ENCODE assay signal across 13 cellular contexts in genomic region chr16:71425746-71426068, GRCh38. TPM values are rescaled to one million over a fixed set of nuclear protein-coding genes. Genes with fewer than 3 reads are reported as not detected.
A peak's percentile ranks its signal among the peaks of the same experiment; 100 is the strongest.
DNase-seq lines count a peak whose midpoint lies in the region; ATAC-seq and TF ChIP-seq lines count a peak whose summit lies in the region.
"Had no signal": no experiment of that assay in that cellular context is flagged by ENCODE, and none has a peak within 500 bp of the region (broad histone marks: within the 10 kb centered on the region; RNA-seq: fewer than 3 reads in every experiment).

No MANE protein-coding gene starts in this region.

- TF ChIP-seq CTCF in SK-N-SH (IDR thresholded peaks at IDR 0.05) (no peak), body of pancreas (IDR thresholded peaks at IDR 0.05) (no peak), smooth muscle cell (IDR thresholded peaks at IDR 0.05; ENCODE audit: borderline replicate concordance, insufficient read depth, poor library complexity, severe bottlenecking) (no peak)

- H3K36me3 ChIP-seq in SK-N-SH (replicated peaks in 1 of 2; ENCODE audit: control insufficient read depth in 1 of 2, insufficient read depth in 2 of 2, low read length in 1 of 2) = no peaks in the 10 kb centered on the region
- H3K36me3 ChIP-seq in body of pancreas (replicated peaks in 1 of 2; ENCODE audit: insufficient read depth in 1 of 2, low read depth in 2 of 2) = no peaks in the 10 kb centered on the region
- H3K36me3 ChIP-seq in iPS-18a (ENCODE audit: control insufficient read depth, low read depth, low read length) = no peaks in the 10 kb centered on the region
- no peaks in the 10 kb centered on the region for H3K36me3 ChIP-seq in smooth muscle cell (ENCODE audit: low read depth)

- no peak for ATAC-seq in SK-N-SH treated with all-trans-retinoic acid at 6 μM for 48 hours
- peak; percentile 12 for ATAC-seq in body of pancreas
- no peak for ATAC-seq in HG02763 (IDR thresholded peaks at IDR 0.05; ENCODE audit: unreplicated experiment)
- no peak for ATAC-seq in GM18505 (IDR thresholded peaks at IDR 0.05; ENCODE audit: unreplicated experiment)

- POLR2A ChIA-PET in SK-N-SH (lab: Yijun Ruan, JAX) = no interaction called here

- peak overlapping the region; percentile 35 to 46; a peak in 2 of 4 replicates for H3K4me3 ChIP-seq in SK-N-SH (ENCODE audit: low read depth in 2 of 2, low read length in 1 of 2)
- H3K4me3 ChIP-seq in body of pancreas = no peak overlapping the region
- peak overlapping the region; percentile 70 for H3K4me3 ChIP-seq in iPS-18a (ENCODE audit: low read length)
- peak overlapping the region; percentile 46 for H3K4me3 ChIP-seq in smooth muscle cell
- H3K4me3 ChIP-seq: coronary artery had no signal

- WGBS in SK-N-SH (ENCODE audit: low lambda C conversion rate) = 22% methylated on average over 16 of the region's 18 CpGs
- 8 to 16% methylated on average over 16 of the region's 18 CpGs for WGBS in body of pancreas, 2 donors
- whole genome bisulfite sequencing in smooth muscle cell (ENCODE audit: low lambda C conversion rate) = 6% methylated on average over 11 of the region's 18 CpGs

- H3K27me3 ChIP-seq in SK-N-SH (ENCODE audit: insufficient read depth) = peaks cover 13% of the 10 kb centered on the region; the same call in 1 of the 2 replicates
- H3K27me3 ChIP-seq in body of pancreas = no peaks in the 10 kb centered on the region
- H3K27me3 ChIP-seq in iPS-18a (ENCODE audit: control insufficient read depth, insufficient read depth, low read length) = peaks cover 21% of the 10 kb centered on the region
- peaks cover 36% of the 10 kb centered on the region for H3K27me3 ChIP-seq in smooth muscle cell (ENCODE audit: low read depth)

- no peaks in the 10 kb centered on the region for H4K20me1 ChIP-seq in SK-N-SH (ENCODE audit: insufficient read depth)
- H4K20me1 ChIP-seq in smooth muscle cell (ENCODE audit: low read depth) = no peaks in the 10 kb centered on the region

- TF ChIP-seq RAD21 in SK-N-SH (IDR thresholded peaks at IDR 0.05; ENCODE audit: low read length) = no peak

- no peak for TF ChIP-seq POLR2A in body of pancreas (IDR thresholded peaks at IDR 0.05)
- TF ChIP-seq POLR2A in GM18505 (IDR thresholded peaks at IDR 0.05; ENCODE audit: borderline replicate concordance, extremely low read depth, insufficient read depth, insufficient read length) = no peak

- no peaks in the 10 kb centered on the region; the same call in 1 of the 2 replicates for H3K9me3 ChIP-seq in SK-N-SH
- H3K9me3 ChIP-seq in body of pancreas = no peaks in the 10 kb centered on the region
- no peaks in the 10 kb centered on the region for H3K9me3 ChIP-seq in iPS-18a (ENCODE audit: control insufficient read depth, low read depth, low read length)
- H3K9me3 ChIP-seq in smooth muscle cell (replicated peaks; ENCODE audit: low read depth) = no peaks in the 10 kb centered on the region

- CTCF ChIA-PET in SK-N-SH (lab: Yijun Ruan, JAX) = interaction anchor here (0.6 to 1.5 kb wide), 5 partner anchors 8 to 114 kb away, joined by 3 to 14 read pairs (median 3); no protein-coding TSS in a partner anchor

- H2AFZ ChIP-seq in SK-N-SH (ENCODE audit: low read depth) (no peak overlapping the region), smooth muscle cell (ENCODE audit: low read depth) (peak overlapping the region; percentile 31)

- H3K9ac ChIP-seq in SK-N-SH (no peak overlapping the region), iPS-18a (ENCODE audit: low read length) (peak overlapping the region; percentile 34), smooth muscle cell (ENCODE audit: low read depth) (no peak overlapping the region)

- H3K4me2 ChIP-seq in SK-N-SH = peak overlapping the region; percentile 62; the same call in 1 of the 2 replicates
- H3K4me2 ChIP-seq in smooth muscle cell = peak overlapping the region; percentile 74

- no peaks in the 10 kb centered on the region for H3K9me2 ChIP-seq in SK-N-SH

- H3K27ac ChIP-seq in SK-N-SH (ENCODE audit: low read depth in 2 of 2, low read length in 1 of 2) (no peak overlapping the region), body of pancreas (no peak overlapping the region), iPS-18a (ENCODE audit: low read length) (no peak overlapping the region), smooth muscle cell (ENCODE audit: low read depth) (no peak overlapping the region)
- H3K27ac ChIP-seq: coronary artery had no signal

- DNase-seq in SK-N-SH (no peak), body of pancreas (no peak), smooth muscle cell (lab: John Stamatoyannopoulos, UW; ENCODE audit: unreplicated experiment) (no peak), NCI-H82 (lab: John Stamatoyannopoulos, UW) (no peak)
- DNase-seq: ACHN, left colon had no signal

- intact Hi-C loops in body of pancreas (cut with DNase I) = no loop called here

- H3F3A ChIP-seq in SK-N-SH (replicated peaks; ENCODE audit: insufficient read depth) = no peaks in the 10 kb centered on the region
- peaks cover 12% of the 10 kb centered on the region for H3F3A ChIP-seq in smooth muscle cell (ENCODE audit: low read depth)

- H3K79me2 ChIP-seq in SK-N-SH (ENCODE audit: insufficient read depth) = no peaks in the 10 kb centered on the region
- no peaks in the 10 kb centered on the region for H3K79me2 ChIP-seq in smooth muscle cell (ENCODE audit: low read depth)

- H3K4me1 ChIP-seq in SK-N-SH (ENCODE audit: control insufficient read depth in 1 of 2, insufficient read depth in 2 of 2, low read depth in 1 of 2, low read length in 1 of 2) = no peaks in the 10 kb centered on the region; a peak in 1 of 4 replicates
- H3K4me1 ChIP-seq in body of pancreas = no peaks in the 10 kb centered on the region
- H3K4me1 ChIP-seq in iPS-18a (ENCODE audit: control insufficient read depth, low read depth, low read length) = no peaks in the 10 kb centered on the region
- no peaks in the 10 kb centered on the region for H3K4me1 ChIP-seq in smooth muscle cell (ENCODE audit: low read depth)

- no peak for TF ChIP-seq EP300 in SK-N-SH (IDR thresholded peaks at IDR 0.05; ENCODE audit: borderline replicate concordance in 1 of 2, low read depth in 1 of 2, low read length in 1 of 2)

TF ChIP-seq in SK-N-SH, 30 proteins besides CTCF, POLR2A, EP300 and RAD21 (continues in another document):
- TF ChIP-seq MEF2A (IDR thresholded peaks at IDR 0.05; ENCODE audit: borderline replicate concordance, low read depth) (no peak), RFX5 (IDR thresholded peaks at IDR 0.05; ENCODE audit: low read length) (no peak)
- TF ChIP-seq, protein P1, sequence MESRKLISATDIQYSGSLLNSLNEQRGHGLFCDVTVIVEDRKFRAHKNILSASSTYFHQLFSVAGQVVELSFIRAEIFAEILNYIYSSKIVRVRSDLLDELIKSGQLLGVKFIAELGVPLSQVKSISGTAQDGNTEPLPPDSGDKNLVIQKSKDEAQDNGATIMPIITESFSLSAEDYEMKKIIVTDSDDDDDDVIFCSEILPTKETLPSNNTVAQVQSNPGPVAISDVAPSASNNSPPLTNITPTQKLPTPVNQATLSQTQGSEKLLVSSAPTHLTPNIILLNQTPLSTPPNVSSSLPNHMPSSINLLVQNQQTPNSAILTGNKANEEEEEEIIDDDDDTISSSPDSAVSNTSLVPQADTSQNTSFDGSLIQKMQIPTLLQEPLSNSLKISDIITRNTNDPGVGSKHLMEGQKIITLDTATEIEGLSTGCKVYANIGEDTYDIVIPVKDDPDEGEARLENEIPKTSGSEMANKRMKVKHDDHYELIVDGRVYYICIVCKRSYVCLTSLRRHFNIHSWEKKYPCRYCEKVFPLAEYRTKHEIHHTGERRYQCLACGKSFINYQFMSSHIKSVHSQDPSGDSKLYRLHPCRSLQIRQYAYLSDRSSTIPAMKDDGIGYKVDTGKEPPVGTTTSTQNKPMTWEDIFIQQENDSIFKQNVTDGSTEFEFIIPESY (IDR thresholded peaks at IDR 0.05; ENCODE audit: borderline replicate concordance, low read depth) = no peak

TF ChIP-seq in SK-N-SH treated with all-trans-retinoic acid at 6 μM for 48 hours, 23 proteins besides CTCF, POLR2A, EP300 and RAD21 (continues in another document):
- TF ChIP-seq POU6F1 (CRISPR knock-in tag; IDR thresholded peaks at IDR 0.05; ENCODE audit: borderline replicate concordance, low read depth) = no peak
- TF ChIP-seq, protein P2, sequence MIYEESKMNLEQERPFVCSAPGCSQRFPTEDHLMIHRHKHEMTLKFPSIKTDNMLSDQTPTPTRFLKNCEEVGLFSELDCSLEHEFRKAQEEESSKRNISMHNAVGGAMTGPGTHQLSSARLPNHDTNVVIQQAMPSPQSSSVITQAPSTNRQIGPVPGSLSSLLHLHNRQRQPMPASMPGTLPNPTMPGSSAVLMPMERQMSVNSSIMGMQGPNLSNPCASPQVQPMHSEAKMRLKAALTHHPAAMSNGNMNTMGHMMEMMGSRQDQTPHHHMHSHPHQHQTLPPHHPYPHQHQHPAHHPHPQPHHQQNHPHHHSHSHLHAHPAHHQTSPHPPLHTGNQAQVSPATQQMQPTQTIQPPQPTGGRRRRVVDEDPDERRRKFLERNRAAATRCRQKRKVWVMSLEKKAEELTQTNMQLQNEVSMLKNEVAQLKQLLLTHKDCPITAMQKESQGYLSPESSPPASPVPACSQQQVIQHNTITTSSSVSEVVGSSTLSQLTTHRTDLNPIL (CRISPR knock-in tag; IDR thresholded peaks at IDR 0.05; ENCODE audit: low read depth) = no peak

RNA-seq across cellular contexts. Expression of gene TLE7, which starts 16.1 kb away (rescaled TPM):
- polyA plus RNA-seq in SK-N-SH (2012; rRNA removed) = not detected in 2 replicates
- not detected in 2 replicates for polyA plus RNA-seq in SK-N-SH (2012; cell fraction: cytosol; rRNA removed)
- polyA plus RNA-seq in SK-N-SH (2012; cell fraction: nucleus; rRNA removed) = not detected in 2 replicates
- total RNA-seq in body of pancreas = not detected
- total RNA-seq in smooth muscle cell = not detected in 2 replicates
- polyA plus RNA-seq in smooth muscle cell = not detected in 2 replicates
- total RNA-seq: left colon; naive thymus-derived CD8-positive, alpha-beta T cell; ureter had no signal
- polyA plus RNA-seq: naive thymus-derived CD8-positive, alpha-beta T cell had no signal

RNA-seq across cellular contexts. Expression of gene ZNF23, which starts 36.3 kb away (rescaled TPM):
- polyA plus RNA-seq in SK-N-SH (2012; rRNA removed) = 6.5 and 7.3 TPM in 2 replicates
- 6.8 and 7.7 TPM in 2 replicates for polyA plus RNA-seq in SK-N-SH (2012; cell fraction: cytosol; rRNA removed)
- 16.2 and 19.1 TPM in 2 replicates for polyA plus RNA-seq in SK-N-SH (2012; cell fraction: nucleus; rRNA removed)
- total RNA-seq in body of pancreas = 1 to 10 TPM; 4.4 to 5.3 TPM
- total RNA-seq in smooth muscle cell = 6.8 and 14.1 TPM in 2 replicates
- 7.2 and 13.1 TPM in 2 replicates for polyA plus RNA-seq in smooth muscle cell

Comparison
In these comparisons a context has a peak if more than half of its experiments do, and no peak if none do; other contexts are left out.
1. H3K4me3 ChIP-seq: peak in SK-N-SH (2 of 2), iPS-18a (single experiment) and smooth muscle cell (single experiment); none in body of pancreas (0 of 2).